ENCODE assay signal across 10 cellular contexts in the genomic region with DNA sequence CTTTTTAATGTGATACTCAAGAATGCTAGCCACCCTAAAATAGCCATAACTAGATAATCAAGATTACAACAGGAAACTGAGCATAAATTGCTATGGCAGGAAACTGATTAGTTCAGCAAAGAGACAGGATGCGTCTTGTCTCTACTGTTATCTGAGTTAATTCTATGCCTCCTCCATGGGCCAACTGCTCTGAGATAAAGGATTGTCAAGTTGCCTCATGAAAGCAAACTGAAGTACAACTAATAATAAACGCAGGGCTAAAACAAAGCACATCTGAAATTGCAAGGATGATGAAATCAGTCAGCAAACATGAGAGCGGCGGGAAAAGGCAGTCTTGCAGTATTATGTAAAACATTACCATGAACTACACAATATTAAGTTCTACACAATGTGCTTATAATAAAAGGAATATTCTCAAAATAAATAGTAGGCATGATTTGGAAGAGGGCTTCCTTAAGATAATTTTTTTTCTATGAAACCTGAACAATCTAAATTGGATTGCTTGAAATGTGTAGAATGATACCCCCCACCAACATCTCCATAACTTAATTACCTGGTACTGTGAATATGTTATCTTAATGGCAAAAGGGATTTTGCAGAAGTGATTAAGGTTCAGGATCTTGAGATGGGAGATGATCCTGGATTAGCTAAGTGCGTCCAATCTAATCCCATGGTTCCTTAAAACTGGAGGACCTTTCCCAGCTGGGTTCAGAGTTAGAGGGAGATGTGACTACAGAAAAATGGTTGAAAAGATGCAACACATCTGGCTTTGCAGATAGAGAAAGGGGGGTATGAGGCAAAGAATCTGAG.
DNase-seq lines count a peak whose midpoint lies in the region; ATAC-seq and TF ChIP-seq lines count a peak whose summit lies in the region.
"Had no signal": no experiment of that assay in that cellular context is flagged by ENCODE, and none has a peak within 500 bp of the region (broad histone marks: within the 10 kb centered on the region; RNA-seq: fewer than 3 reads in every experiment).

No MANE protein-coding gene starts in this region.

- DNase-seq in Right ventricle myocardium superior (no peak), right atrium auricular region (ENCODE audit: low spot score) (no peak), T-helper 22 cell (ENCODE audit: low read depth) (peak; percentile 5), foreskin fibroblast (peak; percentile 30 to 41), upper lobe of right lung (no peak), kidney tubule cell (ENCODE audit: low spot score) (no peak), H4 (ENCODE audit: low spot score) (no peak)
- DNase-seq in stimulated activated CD4-positive, alpha-beta T cell treated with anti-CD3 and anti-CD28 coated beads, Interleukin-2, amount 100 ng/mL, for 48 hours = no peak
- DNase-seq: Calu3, upper lobe of left lung had no signal

- H3K4me3 ChIP-seq in right atrium auricular region = no peak overlapping the region
- H3K4me3 ChIP-seq in foreskin fibroblast (ENCODE audit: low read depth in 1 of 2, low read length in 2 of 2) = no peak overlapping the region
- no peak overlapping the region for H3K4me3 ChIP-seq in upper lobe of right lung
- H3K4me3 ChIP-seq: upper lobe of left lung had no signal

- no peaks in the 10 kb centered on the region for H3K36me3 ChIP-seq in right atrium auricular region
- no peaks in the 10 kb centered on the region for H3K36me3 ChIP-seq in upper lobe of right lung

- no peak overlapping the region for H3K27ac ChIP-seq in right atrium auricular region
- peak overlapping the region; percentile 33 for H3K27ac ChIP-seq in upper lobe of right lung

- H3K27me3 ChIP-seq in right atrium auricular region (no peaks in the 10 kb centered on the region), upper lobe of right lung (no peaks in the 10 kb centered on the region)
- H3K27me3 ChIP-seq: upper lobe of left lung had no signal

- peak; percentile 69 for ATAC-seq in Right ventricle myocardium superior (ENCODE audit: poor library complexity)
- peak; percentile 38 for ATAC-seq in upper lobe of right lung

- intact Hi-C loops in Right ventricle myocardium superior (cut with DNase I) = no loop called here
- intact Hi-C loops in upper lobe of right lung (cut with DNase I) = no loop called here

- H3K9me3 ChIP-seq in right atrium auricular region (peaks cover 0 to 14% of the 10 kb centered on the region in 2 donors), upper lobe of right lung (peaks cover 6% of the 10 kb centered on the region)

- H3K4me1 ChIP-seq in right atrium auricular region (peaks cover 0 to 19% of the 10 kb centered on the region in 2 donors), upper lobe of right lung (peaks cover 13% of the 10 kb centered on the region)

- TF ChIP-seq CTCF in right atrium auricular region (IDR thresholded peaks at IDR 0.05) (no peak), foreskin fibroblast (IDR thresholded peaks at IDR 0.05; ENCODE audit: low read depth, low read length) (no peak), upper lobe of right lung (IDR thresholded peaks at IDR 0.05) (no peak)

Comparison
In these comparisons a context has a peak if more than half of its experiments do, and no peak if none do; other contexts are left out.
1. DNase-seq: peak in T-helper 22 cell (single experiment) and foreskin fibroblast (2 of 2); none in Right ventricle myocardium superior (single experiment), right atrium auricular region (single experiment), upper lobe of right lung (single experiment), stimulated activated CD4-positive, alpha-beta T cell treated with anti-CD3 and anti-CD28 coated beads, Interleukin-2, amount 100 ng/mL, for 48 hours (0 of 2), kidney tubule cell (single experiment) and H4 (single experiment).